Comparison of ENCODE assay signal across 8 cellular contexts in the genomic region with DNA sequence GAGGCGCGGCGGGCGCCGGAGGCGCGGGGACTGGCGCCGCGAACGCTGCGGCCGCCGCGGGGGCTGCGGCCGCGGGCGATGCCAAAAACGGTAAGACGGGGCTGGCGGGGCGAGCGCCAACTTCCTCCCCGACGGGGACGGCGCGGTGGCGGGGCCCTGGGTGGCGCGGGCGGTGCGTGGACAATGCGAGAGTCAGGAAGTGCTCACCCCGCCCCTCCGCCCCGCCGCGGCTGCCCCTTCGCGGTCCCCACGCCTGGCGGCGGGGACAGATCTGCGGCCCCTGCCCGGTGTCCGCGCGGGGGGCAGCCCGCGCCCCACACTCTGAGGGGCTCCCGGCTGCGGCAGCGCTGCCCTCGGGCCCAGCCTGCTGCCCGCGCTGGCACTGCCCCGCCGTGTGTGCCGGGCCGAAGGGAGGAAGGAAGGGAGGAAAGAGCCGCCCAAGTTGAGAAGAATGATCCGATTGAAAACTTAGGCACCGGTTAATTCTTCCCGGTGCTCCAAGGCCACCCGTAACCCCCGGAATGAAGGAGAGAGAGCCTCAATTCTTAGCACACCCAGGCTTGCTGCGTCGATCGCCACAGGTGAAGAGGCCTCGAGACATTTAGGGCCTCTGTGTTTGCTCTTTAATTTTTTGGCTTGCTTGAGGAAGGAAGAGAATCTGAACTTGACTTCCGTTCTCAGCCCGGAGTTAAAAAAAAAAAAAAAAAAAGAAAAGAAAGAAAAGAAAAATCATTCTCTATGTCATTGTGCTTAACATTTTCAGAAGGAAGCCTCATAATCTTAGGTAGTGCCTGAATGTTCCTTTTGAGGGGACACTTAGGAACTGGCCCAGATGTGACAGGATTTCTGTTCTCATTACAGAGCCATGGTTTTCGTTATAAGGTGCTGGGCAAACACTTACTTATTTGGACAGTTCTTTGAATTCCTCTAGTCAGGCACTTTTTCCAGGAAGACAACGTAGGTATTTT. TPM values are rescaled to one million over a fixed set of nuclear protein-coding genes. Genes with fewer than 3 reads are reported as not detected.
DNase-seq lines count a peak whose midpoint lies in the region; ATAC-seq and TF ChIP-seq lines count a peak whose summit lies in the region.

No MANE protein-coding gene starts in this region.

- H3K36me3 ChIP-seq in subcutaneous abdominal adipose tissue (ENCODE audit: control insufficient read depth in 5 of 5, insufficient read depth in 5 of 5, low read length in 5 of 5), result no peaks in the 10 kb centered on the region

- H3K4me1 Mint-ChIP-seq in activated CD8-positive, alpha-beta memory T cell treated with anti-CD3 and anti-CD28 coated beads, Interleukin-2, amount 10 ng/mL, durations not matched to agents 7 days and 5 days, result peaks cover 69% of the 10 kb centered on the region

- TF ChIP-seq CTCF in GM12874 (IDR thresholded peaks at IDR 0.05; ENCODE audit: insufficient read depth, low read depth, low read length) (0 out of 2 replicates have a peak, but pooled peaks have one; percentile 5), HFF-Myc (IDR thresholded peaks at IDR 0.05; ENCODE audit: low read depth, low read length, missing control alignments) (no peak)

- peak overlapping the region; percentile 91 for H3K4me3 Mint-ChIP-seq in activated CD8-positive, alpha-beta memory T cell treated with anti-CD3 and anti-CD28 coated beads, Interleukin-2, amount 10 ng/mL, durations not matched to agents 7 days and 5 days

- DNase-seq in HFF-Myc (ENCODE audit: extremely low read depth, low read depth) (no peak), NCI-H146 (lab: John Stamatoyannopoulos, UW) (peak; percentile 55), epithelial cell of prostate (ENCODE audit: low read depth, low spot score) (no peak), NCI-H510A (lab: John Stamatoyannopoulos, UW) (no peak)
- peak; percentile 77 for DNase-seq in activated CD8-positive, alpha-beta memory T cell treated with anti-CD3 and anti-CD28 coated beads, Interleukin-2, amount 10 ng/mL, durations not matched to agents 7 days and 5 days

- H3K4me3 ChIP-seq in HFF-Myc (replicated peaks; ENCODE audit: low read depth, low read length), result peak overlapping the region; percentile 58
- H3K4me3 ChIP-seq in mononuclear cell (ENCODE audit: low read length), result peak overlapping the region; percentile 88
- H3K4me3 ChIP-seq in subcutaneous abdominal adipose tissue (ENCODE audit: low read depth in 1 of 5, low read length in 5 of 5), result peak overlapping the region; percentile 80 to 94 (median 86)

- peak; percentile 56 for ATAC-seq in activated CD8-positive, alpha-beta memory T cell treated with anti-CD3 and anti-CD28 coated beads, Interleukin-2, amount 10 ng/mL, durations not matched to agents 7 days and 5 days

- CTCF ChIA-PET in activated CD8-positive, alpha-beta memory T cell treated with anti-CD3 and anti-CD28 coated beads, Interleukin-2, amount 10 ng/mL, durations not matched to agents 7 days and 5 days (lab: Charles Lee), result interaction anchor here (1.2 to 2.7 kb wide), 6 partner anchors 10 to 83 kb away, joined by 4 to 25 read pairs (median 9); no protein-coding TSS in a partner anchor

- H3K9me3 ChIP-seq in mononuclear cell (ENCODE audit: low read depth, low read length) (no peaks in the 10 kb centered on the region), subcutaneous abdominal adipose tissue (ENCODE audit: control insufficient read depth in 5 of 5, low read length in 5 of 5) (no peaks in the 10 kb centered on the region)

- no peaks in the 10 kb centered on the region for H3K27me3 Mint-ChIP-seq in activated CD8-positive, alpha-beta memory T cell treated with anti-CD3 and anti-CD28 coated beads, Interleukin-2, amount 10 ng/mL, durations not matched to agents 7 days and 5 days

- H3K4me1 ChIP-seq in mononuclear cell (ENCODE audit: insufficient read depth, low read length), result peaks cover 74% of the 10 kb centered on the region
- H3K4me1 ChIP-seq in subcutaneous abdominal adipose tissue (ENCODE audit: control insufficient read depth in 5 of 5, insufficient read depth in 5 of 5, low read length in 5 of 5), result peaks cover 3 to 50% (median 36%) of the 10 kb centered on the region in 5 donors

- no peaks in the 10 kb centered on the region for H3K9me3 Mint-ChIP-seq in activated CD8-positive, alpha-beta memory T cell treated with anti-CD3 and anti-CD28 coated beads, Interleukin-2, amount 10 ng/mL, durations not matched to agents 7 days and 5 days (ENCODE audit: low read depth)

- peak overlapping the region; percentile 66 for H3K27ac ChIP-seq in epithelial cell of prostate
- H3K27ac ChIP-seq in subcutaneous abdominal adipose tissue (ENCODE audit: low read depth, low read length), result peak overlapping the region; percentile 80

- H3K36me3 Mint-ChIP-seq in activated CD8-positive, alpha-beta memory T cell treated with anti-CD3 and anti-CD28 coated beads, Interleukin-2, amount 10 ng/mL, durations not matched to agents 7 days and 5 days, result peaks cover 30% of the 10 kb centered on the region

- H3K9ac ChIP-seq in subcutaneous abdominal adipose tissue (ENCODE audit: low read length in 5 of 5), result peak overlapping the region; percentile 68 to 89 (median 86)

- H3K27me3 ChIP-seq in mononuclear cell (ENCODE audit: insufficient read depth, low read length) (no peaks in the 10 kb centered on the region), subcutaneous abdominal adipose tissue (ENCODE audit: control insufficient read depth in 5 of 5, insufficient read depth in 4 of 5, low read length in 5 of 5) (no peaks in the 10 kb centered on the region)

- peak overlapping the region; percentile 95 for H3K27ac Mint-ChIP-seq in activated CD8-positive, alpha-beta memory T cell treated with anti-CD3 and anti-CD28 coated beads, Interleukin-2, amount 10 ng/mL, durations not matched to agents 7 days and 5 days

RNA-seq across cellular contexts. Expression of a gene that starts 1.0 kb away (rescaled TPM):
- 10 to 100 TPM; 47.3 to 49.5 TPM for total RNA-seq in activated CD8-positive, alpha-beta memory T cell treated with anti-CD3 and anti-CD28 coated beads, Interleukin-2, amount 10 ng/mL, durations not matched to agents 7 days and 5 days
- 200 TPM for total RNA-seq in mononuclear cell

Comparison
In these comparisons a context has a peak if more than half of its experiments do, and no peak if none do; other contexts are left out.
1. DNase-seq: peak in NCI-H146 (single experiment) and activated CD8-positive, alpha-beta memory T cell treated with anti-CD3 and anti-CD28 coated beads, Interleukin-2, amount 10 ng/mL, durations not matched to agents 7 days and 5 days (single experiment); none in HFF-Myc (single experiment), epithelial cell of prostate (single experiment) and NCI-H510A (single experiment).
2. Peak in every context shown above with its lines, with median percentiles within 50 percentile points of each other: H3K4me3 ChIP-seq.